Comparison of ENCODE assay signal across 1 cellular context in genomic region chr7:127585044-127585953, GRCh38.
TF ChIP-seq lines count a peak whose summit lies in the region.

A gene with protein sequence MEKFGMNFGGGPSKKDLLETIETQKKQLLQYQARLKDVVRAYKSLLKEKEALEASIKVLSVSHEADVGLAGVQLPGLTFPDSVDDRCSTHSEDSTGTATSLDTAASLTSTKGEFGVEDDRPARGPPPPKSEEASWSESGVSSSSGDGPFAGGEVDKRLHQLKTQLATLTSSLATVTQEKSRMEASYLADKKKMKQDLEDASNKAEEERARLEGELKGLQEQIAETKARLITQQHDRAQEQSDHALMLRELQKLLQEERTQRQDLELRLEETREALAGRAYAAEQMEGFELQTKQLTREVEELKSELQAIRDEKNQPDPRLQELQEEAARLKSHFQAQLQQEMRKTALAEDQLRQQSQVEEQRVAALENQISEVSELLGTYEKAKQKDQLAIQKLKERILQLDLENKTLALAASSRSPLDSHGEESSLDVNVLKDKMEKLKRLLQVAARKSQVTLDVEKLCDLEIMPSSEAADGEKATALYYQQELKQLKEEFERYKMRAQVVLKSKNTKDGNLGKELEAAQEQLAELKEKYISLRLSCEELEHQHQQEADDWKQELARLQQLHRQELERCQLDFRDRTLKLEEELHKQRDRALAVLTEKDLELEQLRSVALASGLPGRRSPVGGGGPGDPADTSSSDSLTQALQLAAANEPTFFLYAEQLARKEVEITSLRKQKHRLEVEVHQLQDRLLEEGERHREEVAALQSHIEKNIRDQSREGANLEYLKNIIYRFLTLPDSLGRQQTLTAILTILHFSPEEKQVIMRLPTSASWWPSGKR (minus strand): TSS chr7:127585596. CDS start chr7:127585182, 414 bp downstream.

TF ChIP-seq in HepG2, 621 proteins besides CTCF, POLR2A, EP300 and RAD21 (continued from another document and continues in another):
- TF ChIP-seq SP140L (CRISPR knock-in tag; IDR thresholded peaks at IDR 0.05; ENCODE audit: borderline replicate concordance) (no peak), ZNF264 (CRISPR knock-in tag; IDR thresholded peaks at IDR 0.05) (no peak), ZNF652 (CRISPR knock-in tag; IDR thresholded peaks at IDR 0.05; ENCODE audit: borderline replicate concordance, low read depth) (no peak), RNF2 (conservative IDR thresholded peaks at IDR 0.05; ENCODE audit: low read depth) (no peak), NR2F1 (CRISPR knock-in tag; IDR thresholded peaks at IDR 0.05) (no peak), SALL1 (CRISPR knock-in tag; IDR thresholded peaks at IDR 0.05) (peak; percentile 75), GATAD2A (CRISPR knock-in tag; IDR thresholded peaks at IDR 0.05) (no peak; the same call in 1 of the 2 replicates), THAP7 (CRISPR knock-in tag; IDR thresholded peaks at IDR 0.05) (no peak), TERF1 (CRISPR knock-in tag; IDR thresholded peaks at IDR 0.05) (no peak), ZNF839 (CRISPR knock-in tag; IDR thresholded peaks at IDR 0.05; ENCODE audit: borderline replicate concordance) (no peak; the same call in 1 of the 2 replicates), LRRFIP1 (CRISPR knock-in tag; conservative IDR thresholded peaks at IDR 0.05) (no peak), DRAP1 (CRISPR knock-in tag; IDR thresholded peaks at IDR 0.05) (peak; percentile 65), ZNF335 (CRISPR knock-in tag; IDR thresholded peaks at IDR 0.05) (peak; percentile 31; the same call in 1 of the 2 replicates), STAT5B (CRISPR knock-in tag; IDR thresholded peaks at IDR 0.05) (no peak), GFI1 (CRISPR knock-in tag; IDR thresholded peaks at IDR 0.05; ENCODE audit: borderline replicate concordance) (no peak), ZXDC (CRISPR knock-in tag; IDR thresholded peaks at IDR 0.05) (peak; percentile 28; the same call in 1 of the 2 replicates), ZNF546 (CRISPR knock-in tag; conservative IDR thresholded peaks at IDR 0.05) (no peak; the same call in 1 of the 2 replicates), MNT (IDR thresholded peaks at IDR 0.05) (no peak), FUBP1 (CRISPR knock-in tag; IDR thresholded peaks at IDR 0.05; ENCODE audit: borderline replicate concordance) (no peak), CSRNP2 (CRISPR knock-in tag; conservative IDR thresholded peaks at IDR 0.05; ENCODE audit: low read depth) (no peak), HDAC6 (IDR thresholded peaks at IDR 0.05; ENCODE audit: low read depth, low read length) (no peak), ZBTB4 (CRISPR knock-in tag; IDR thresholded peaks at IDR 0.05; ENCODE audit: borderline replicate concordance) (peak; percentile 72)
- TF ChIP-seq, protein P1, sequence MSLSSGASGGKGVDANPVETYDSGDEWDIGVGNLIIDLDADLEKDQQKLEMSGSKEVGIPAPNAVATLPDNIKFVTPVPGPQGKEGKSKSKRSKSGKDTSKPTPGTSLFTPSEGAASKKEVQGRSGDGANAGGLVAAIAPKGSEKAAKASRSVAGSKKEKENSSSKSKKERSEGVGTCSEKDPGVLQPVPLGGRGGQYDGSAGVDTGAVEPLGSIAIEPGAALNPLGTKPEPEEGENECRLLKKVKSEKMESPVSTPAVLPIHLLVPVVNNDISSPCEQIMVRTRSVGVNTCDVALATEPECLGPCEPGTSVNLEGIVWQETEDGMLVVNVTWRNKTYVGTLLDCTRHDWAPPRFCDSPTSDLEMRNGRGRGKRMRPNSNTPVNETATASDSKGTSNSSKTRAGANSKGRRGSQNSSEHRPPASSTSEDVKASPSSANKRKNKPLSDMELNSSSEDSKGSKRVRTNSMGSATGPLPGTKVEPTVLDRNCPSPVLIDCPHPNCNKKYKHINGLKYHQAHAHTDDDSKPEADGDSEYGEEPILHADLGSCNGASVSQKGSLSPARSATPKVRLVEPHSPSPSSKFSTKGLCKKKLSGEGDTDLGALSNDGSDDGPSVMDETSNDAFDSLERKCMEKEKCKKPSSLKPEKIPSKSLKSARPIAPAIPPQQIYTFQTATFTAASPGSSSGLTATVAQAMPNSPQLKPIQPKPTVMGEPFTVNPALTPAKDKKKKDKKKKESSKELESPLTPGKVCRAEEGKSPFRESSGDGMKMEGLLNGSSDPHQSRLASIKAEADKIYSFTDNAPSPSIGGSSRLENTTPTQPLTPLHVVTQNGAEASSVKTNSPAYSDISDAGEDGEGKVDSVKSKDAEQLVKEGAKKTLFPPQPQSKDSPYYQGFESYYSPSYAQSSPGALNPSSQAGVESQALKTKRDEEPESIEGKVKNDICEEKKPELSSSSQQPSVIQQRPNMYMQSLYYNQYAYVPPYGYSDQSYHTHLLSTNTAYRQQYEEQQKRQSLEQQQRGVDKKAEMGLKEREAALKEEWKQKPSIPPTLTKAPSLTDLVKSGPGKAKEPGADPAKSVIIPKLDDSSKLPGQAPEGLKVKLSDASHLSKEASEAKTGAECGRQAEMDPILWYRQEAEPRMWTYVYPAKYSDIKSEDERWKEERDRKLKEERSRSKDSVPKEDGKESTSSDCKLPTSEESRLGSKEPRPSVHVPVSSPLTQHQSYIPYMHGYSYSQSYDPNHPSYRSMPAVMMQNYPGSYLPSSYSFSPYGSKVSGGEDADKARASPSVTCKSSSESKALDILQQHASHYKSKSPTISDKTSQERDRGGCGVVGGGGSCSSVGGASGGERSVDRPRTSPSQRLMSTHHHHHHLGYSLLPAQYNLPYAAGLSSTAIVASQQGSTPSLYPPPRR (CRISPR knock-in tag; IDR thresholded peaks at IDR 0.05; ENCODE audit: borderline replicate concordance): no peak
- TF ChIP-seq, protein P2, sequence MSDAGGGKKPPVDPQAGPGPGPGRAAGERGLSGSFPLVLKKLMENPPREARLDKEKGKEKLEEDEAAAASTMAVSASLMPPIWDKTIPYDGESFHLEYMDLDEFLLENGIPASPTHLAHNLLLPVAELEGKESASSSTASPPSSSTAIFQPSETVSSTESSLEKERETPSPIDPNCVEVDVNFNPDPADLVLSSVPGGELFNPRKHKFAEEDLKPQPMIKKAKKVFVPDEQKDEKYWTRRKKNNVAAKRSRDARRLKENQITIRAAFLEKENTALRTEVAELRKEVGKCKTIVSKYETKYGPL (CRISPR knock-in tag; IDR thresholded peaks at IDR 0.05): no peak
